8 cellular contexts compared by ENCODE assay signal in genomic region chr1:43979528-43980254, GRCh38. TPM values are rescaled to one million over a fixed set of nuclear protein-coding genes. Genes with fewer than 3 reads are reported as not detected.
DNase-seq lines count a peak whose midpoint lies in the region; ATAC-seq and TF ChIP-seq lines count a peak whose summit lies in the region.

No MANE protein-coding gene starts in this region.

- WGBS in upper lobe of left lung, 2 donors: 33% methylated on average over 5 of the region's 45 CpGs; no CpG with 5 or more reads in 1 of the 2 donors

- H3K4me3 ChIP-seq in endocrine pancreas (ENCODE audit: control insufficient read depth, insufficient read depth, low read length): no peak overlapping the region
- H3K4me3 ChIP-seq in mucosa of descending colon: peak overlapping the region; percentile 28
- H3K4me3 ChIP-seq in upper lobe of left lung: peak overlapping the region; percentile 74 to 91 (median 82)

- H3K27ac ChIP-seq in upper lobe of left lung: peak overlapping the region; percentile 28 to 78 (median 68)

- ATAC-seq in mucosa of descending colon (peak; percentile 28), upper lobe of left lung (ENCODE audit: low FRiP score in 2 of 2) (peak; percentile 5 to 63)

- H3K4me1 ChIP-seq in endocrine pancreas (ENCODE audit: control insufficient read depth, insufficient read depth, low read length) (no peaks in the 10 kb centered on the region), mucosa of descending colon (ENCODE audit: low read depth) (peaks cover 43% of the 10 kb centered on the region), upper lobe of left lung (peaks cover 39 to 61% (median 47%) of the 10 kb centered on the region in 4 donors)

- H3K9ac ChIP-seq in endocrine pancreas (ENCODE audit: control insufficient read depth, insufficient read depth, low read length): peak overlapping the region; percentile 57

- no peak for TF ChIP-seq EP300 in upper lobe of left lung (IDR thresholded peaks at IDR 0.05)

- H3K9me3 ChIP-seq in endocrine pancreas (ENCODE audit: control insufficient read depth, low read length) (no peaks in the 10 kb centered on the region), mucosa of descending colon (no peaks in the 10 kb centered on the region), upper lobe of left lung (no peaks in the 10 kb centered on the region)

- DNase-seq in Caki2 (ENCODE audit: low read depth) (peak; percentile 30), HK-2 (ENCODE audit: unreplicated experiment) (peak; percentile 68), T1000 (lab: John Stamatoyannopoulos, UW) (peak; percentile 42), mucosa of descending colon (peak; percentile 68 to 83 (median 83)), upper lobe of left lung (peak; percentile 58 to 90), NCI-H2029 (lab: John Stamatoyannopoulos, UW) (no peak), MV-4-11 (lab: John Stamatoyannopoulos, UW) (no peak)

- intact Hi-C loops in mucosa of descending colon (cut with DNase I, micrococcal nuclease): no loop called here

- no peaks in the 10 kb centered on the region for H3K27me3 ChIP-seq in endocrine pancreas (ENCODE audit: control insufficient read depth, insufficient read depth, low read length)
- H3K27me3 ChIP-seq in upper lobe of left lung: no peaks in the 10 kb centered on the region

- TF ChIP-seq POLR2A in upper lobe of left lung (IDR thresholded peaks at IDR 0.05): no peak

- no peaks in the 10 kb centered on the region for H3K36me3 ChIP-seq in endocrine pancreas (ENCODE audit: control insufficient read depth, insufficient read depth, low read length)
- H3K36me3 ChIP-seq in mucosa of descending colon (ENCODE audit: low read depth): no peaks in the 10 kb centered on the region
- H3K36me3 ChIP-seq in upper lobe of left lung: peaks cover 4 to 22% (median 19%) of the 10 kb centered on the region in 4 donors

- in situ Hi-C loops in Caki2 (cut with HindIII; ENCODE audit: low pct_unique_long_range_greater_than_20kb, low sequenced_read_pairs): no loop called here

- TF ChIP-seq CTCF in mucosa of descending colon (IDR thresholded peaks at IDR 0.05): no peak
- no peak for TF ChIP-seq CTCF in upper lobe of left lung (IDR thresholded peaks at IDR 0.05)

RNA-seq across cellular contexts. Expression of gene B4GALT2, which starts 0.7 kb away (rescaled TPM):
- total RNA-seq in Caki2 (2014; rRNA removed; shearing (Covaris generic); ENCODE audit: low replicate concordance): 75.2 and 88.9 TPM in 2 replicates
- total RNA-seq in mucosa of descending colon (10 to 100 TPM; 20.0 to 33.6 (median 28.1) TPM), upper lobe of left lung (10 to 100 TPM; 11.5 to 33.0 (median 18.1) TPM)

RNA-seq across cellular contexts. Expression of gene ATP6V0B, which starts 4.9 kb away (rescaled TPM):
- 144 and 201 TPM in 2 replicates for total RNA-seq in Caki2 (2014; rRNA removed; shearing (Covaris generic); ENCODE audit: low replicate concordance)
- total RNA-seq in mucosa of descending colon: 100 to 1,000 TPM; 116 to 184 (median 158) TPM
- total RNA-seq in upper lobe of left lung: 100 to 1,000 TPM in 5 of 6 donors, 10 to 100 TPM in 1; 98.0 to 225 (median 161) TPM

RNA-seq across cellular contexts. Expression of gene DPH2, which starts 9.9 kb away (rescaled TPM):
- total RNA-seq in Caki2 (2014; rRNA removed; shearing (Covaris generic); ENCODE audit: low replicate concordance): 29.0 and 54.5 TPM in 2 replicates
- 10 to 100 TPM; 16.5 to 23.3 (median 17.9) TPM for total RNA-seq in mucosa of descending colon
- 10 to 100 TPM; 12.9 to 30.4 (median 16.6) TPM for total RNA-seq in upper lobe of left lung

RNA-seq across cellular contexts. Expression of gene CCDC24, which starts 11.7 kb away (rescaled TPM):
- 24.9 and 31.2 TPM in 2 replicates for total RNA-seq in Caki2 (2014; rRNA removed; shearing (Covaris generic); ENCODE audit: low replicate concordance)
- total RNA-seq in mucosa of descending colon (10 to 100 TPM; 13.4 to 19.6 (median 16.9) TPM), upper lobe of left lung (10 to 100 TPM in 3 of 6 donors, 1 to 10 TPM in 3; 7.3 to 14.5 (median 10.0) TPM)

RNA-seq across cellular contexts. Expression of gene IPO13, which starts 32.9 kb away (rescaled TPM):
- 16.9 and 21.3 TPM in 2 replicates for total RNA-seq in Caki2 (2014; rRNA removed; shearing (Covaris generic); ENCODE audit: low replicate concordance)
- total RNA-seq in mucosa of descending colon (10 to 100 TPM; 21.5 to 32.6 (median 22.3) TPM), upper lobe of left lung (10 to 100 TPM; 16.9 to 46.1 (median 24.1) TPM)

Comparison
In these comparisons a context has a peak if more than half of its experiments do, and no peak if none do; other contexts are left out.
1. DNase-seq: peak in Caki2 (single experiment), HK-2 (single experiment), T1000 (single experiment), mucosa of descending colon (3 of 3) and upper lobe of left lung (2 of 2); none in NCI-H2029 (single experiment) and MV-4-11 (single experiment).